In genomic region chr17:43935204-43935925, GRCh38 we compare ENCODE assay signal across 1 cellular context.
TF ChIP-seq lines count a peak whose summit lies in the region.

No MANE protein-coding gene starts in this region.

TF ChIP-seq in K562, 482 proteins besides CTCF, POLR2A, EP300 and RAD21:
- TF ChIP-seq POLR2G (IDR thresholded peaks at IDR 0.05; ENCODE audit: low read depth, low read length) (no peak), SREBF1 (IDR thresholded peaks at IDR 0.05; ENCODE audit: borderline replicate concordance, low read depth, low read length) (no peak), RBM25 (IDR thresholded peaks at IDR 0.05; ENCODE audit: low read depth, low read length, severe bottlenecking) (peak; percentile 63), ZBTB40 (IDR thresholded peaks at IDR 0.05) (no peak), ZBTB40 (CRISPR knock-in tag; IDR thresholded peaks at IDR 0.05) (no peak), RUNX1 (IDR thresholded peaks at IDR 0.05; ENCODE audit: low read depth) (no peak), CBX1 (IDR thresholded peaks at IDR 0.05; ENCODE audit: low read depth) (no peak), FOXK2 (conservative IDR thresholded peaks at IDR 0.05 in 1 of 2, IDR thresholded peaks at IDR 0.05 in 1 of 2; ENCODE audit: low read depth in 2 of 2) (no peak), ASH1L (IDR thresholded peaks at IDR 0.05; ENCODE audit: borderline replicate concordance, low read depth, partially characterized antibody) (no peak), ZHX1 (conservative IDR thresholded peaks at IDR 0.05; ENCODE audit: low read length) (no peak), ESRRA (IDR thresholded peaks at IDR 0.05; ENCODE audit: borderline replicate concordance, low read depth) (peak; percentile 84), BCOR (IDR thresholded peaks at IDR 0.05) (0 out of 2 replicates have a peak, but pooled peaks have one; percentile 37), ZEB2 (IDR thresholded peaks at IDR 0.05) (no peak), CBFA2T3 (IDR thresholded peaks at IDR 0.05) (no peak), SMAD2 (IDR thresholded peaks at IDR 0.05; ENCODE audit: low read depth, low read length) (no peak), CREM (IDR thresholded peaks at IDR 0.05; ENCODE audit: low read depth) (no peak), ZBTB43 (CRISPR knock-in tag; IDR thresholded peaks at IDR 0.05) (no peak), RB1 (IDR thresholded peaks at IDR 0.05; ENCODE audit: low read depth) (no peak), NR4A1 (CRISPR knock-in tag; IDR thresholded peaks at IDR 0.05) (no peak), NR4A1 (tag; IDR thresholded peaks at IDR 0.05) (no peak), TAF9B (IDR thresholded peaks at IDR 0.05; ENCODE audit: partially characterized antibody) (no peak), YY1 (IDR thresholded peaks at IDR 0.05; ENCODE audit: borderline replicate concordance in 1 of 3, control insufficient read depth in 1 of 3, extremely low read depth in 1 of 3, insufficient read depth in 3 of 3, insufficient read length in 1 of 3, insufficient replicate concordance in 2 of 3, low read depth in 1 of 3, low read length in 2 of 3) (no peak), CREB3L1 (IDR thresholded peaks at IDR 0.05; ENCODE audit: borderline replicate concordance, low read depth) (no peak)
- TF ChIP-seq, protein P1, sequence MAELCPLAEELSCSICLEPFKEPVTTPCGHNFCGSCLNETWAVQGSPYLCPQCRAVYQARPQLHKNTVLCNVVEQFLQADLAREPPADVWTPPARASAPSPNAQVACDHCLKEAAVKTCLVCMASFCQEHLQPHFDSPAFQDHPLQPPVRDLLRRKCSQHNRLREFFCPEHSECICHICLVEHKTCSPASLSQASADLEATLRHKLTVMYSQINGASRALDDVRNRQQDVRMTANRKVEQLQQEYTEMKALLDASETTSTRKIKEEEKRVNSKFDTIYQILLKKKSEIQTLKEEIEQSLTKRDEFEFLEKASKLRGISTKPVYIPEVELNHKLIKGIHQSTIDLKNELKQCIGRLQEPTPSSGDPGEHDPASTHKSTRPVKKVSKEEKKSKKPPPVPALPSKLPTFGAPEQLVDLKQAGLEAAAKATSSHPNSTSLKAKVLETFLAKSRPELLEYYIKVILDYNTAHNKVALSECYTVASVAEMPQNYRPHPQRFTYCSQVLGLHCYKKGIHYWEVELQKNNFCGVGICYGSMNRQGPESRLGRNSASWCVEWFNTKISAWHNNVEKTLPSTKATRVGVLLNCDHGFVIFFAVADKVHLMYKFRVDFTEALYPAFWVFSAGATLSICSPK (IDR thresholded peaks at IDR 0.05; ENCODE audit: borderline replicate concordance) = no peak
